ENCODE assay signal across 1 cellular context in genomic region chr5:78569441-78569840, GRCh38.
A peak's percentile ranks its signal among the peaks of the same experiment; 100 is the strongest.
TF ChIP-seq lines count a peak whose summit lies in the region.

No MANE protein-coding gene starts in this region.

TF ChIP-seq in HEK293, 187 proteins besides CTCF, POLR2A, EP300 and RAD21 (continued from another document):
- TF ChIP-seq SCRT2 (tag by site-specific recombination; IDR thresholded peaks at IDR 0.05) = peak; percentile 89
- no peak for TF ChIP-seq PRDM4 (tag by site-specific recombination; IDR thresholded peaks at IDR 0.05)
TF ChIP-seq in HEK293: peak in this region for 12.
